ENCODE assay signal across 10 cellular contexts in the genomic region with DNA sequence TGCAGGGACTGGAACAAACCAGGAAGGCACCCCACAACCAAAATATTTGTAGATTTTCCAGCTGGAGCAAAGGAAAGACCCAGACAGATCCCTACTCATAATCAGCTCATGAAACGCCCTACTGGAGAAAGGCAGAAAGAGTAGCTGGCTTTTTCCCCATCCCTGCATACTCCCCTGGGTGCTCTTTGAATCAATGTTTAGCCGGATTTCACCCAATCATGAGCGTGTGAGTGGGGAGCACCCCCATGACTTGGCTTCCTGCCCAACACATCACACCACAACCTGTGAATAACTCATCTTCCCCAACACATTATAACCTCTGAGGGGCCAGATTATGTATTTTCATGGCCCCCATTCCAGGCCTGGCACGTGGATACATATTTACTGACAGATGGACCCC. TPM values are rescaled to one million over a fixed set of nuclear protein-coding genes. Genes with fewer than 3 reads are reported as not detected.
DNase-seq lines count a peak whose midpoint lies in the region; ATAC-seq and TF ChIP-seq lines count a peak whose summit lies in the region.
"Had no signal": no experiment of that assay in that cellular context is flagged by ENCODE, and none has a peak within 500 bp of the region (broad histone marks: within the 10 kb centered on the region; RNA-seq: fewer than 3 reads in every experiment).

No MANE protein-coding gene starts in this region.

- no peak overlapping the region for H3K4me2 ChIP-seq in neuronal stem cell (ENCODE audit: insufficient read depth, low read length, poor library complexity, severe bottlenecking)

- no peak overlapping the region for H2BK12ac ChIP-seq in neuronal stem cell (ENCODE audit: low read length)

- no peak overlapping the region for H2BK15ac ChIP-seq in neuronal stem cell (ENCODE audit: low read length)

- no peak overlapping the region for H3K14ac ChIP-seq in neuronal stem cell (ENCODE audit: low read length)

- H3K9ac ChIP-seq in neuronal stem cell (ENCODE audit: low read depth, low read length, poor library complexity) = no peak overlapping the region

- H3K27me3 Mint-ChIP-seq in activated T-helper 2 cell treated with anti-CD3 and anti-CD28 coated beads, Interferon-gamma antibody, Interleukin-2, Interleukin-4, amounts not matched to agents 10 μg/mL and 5 μg/mL and 100 μg/mL, durations not matched to agents 14 hours and 24 hours and 36 hours (ENCODE audit: low read depth) = peaks cover 32% of the 10 kb centered on the region

- TF ChIP-seq CTCF in dorsolateral prefrontal cortex (IDR thresholded peaks at IDR 0.05 in 54 of 56, conservative IDR thresholded peaks at IDR 0.05 in 2 of 56; ENCODE audit: low read depth in 1 of 56, partially characterized antibody in 56 of 56) = no peak

- H3K23ac ChIP-seq in neuronal stem cell (ENCODE audit: low read depth, low read length, poor library complexity) = no peak overlapping the region

- DNase-seq in Daoy (ENCODE audit: low read depth) (peak; percentile 12), NCI-H69 (lab: John Stamatoyannopoulos, UW) (peak; percentile 86), anterior cingulate cortex (lab: John Stamatoyannopoulos, UW) (no peak), neuronal stem cell (ENCODE audit: low spot score) (no peak), dorsolateral prefrontal cortex (no peak)
- no peak for DNase-seq in activated T-helper 2 cell treated with anti-CD3 and anti-CD28 coated beads, Interferon-gamma antibody, Interleukin-2, Interleukin-4, amounts not matched to agents 10 μg/mL and 5 μg/mL and 100 μg/mL, durations not matched to agents 14 hours and 24 hours and 36 hours (ENCODE audit: low spot score)
- peak; percentile 19 to 38 for DNase-seq in stimulated activated CD4-positive, alpha-beta T cell treated with anti-CD3 and anti-CD28 coated beads, Interleukin-1b, Interleukin-23, amount 100 ng/mL, for 1 hour (ENCODE audit: low read depth in 2 of 2)
- DNase-seq: NCI-H446 treated with DMSO at 0.1 percent for 48 hours had no signal

- H2BK5ac ChIP-seq in neuronal stem cell (ENCODE audit: low read length) = no peak overlapping the region

- H3K27ac Mint-ChIP-seq in activated T-helper 2 cell treated with anti-CD3 and anti-CD28 coated beads, Interferon-gamma antibody, Interleukin-2, Interleukin-4, amounts not matched to agents 10 μg/mL and 5 μg/mL and 100 μg/mL, durations not matched to agents 14 hours and 24 hours and 36 hours = peak overlapping the region; percentile 2

- H3K36me3 Mint-ChIP-seq in activated T-helper 2 cell treated with anti-CD3 and anti-CD28 coated beads, Interferon-gamma antibody, Interleukin-2, Interleukin-4, amounts not matched to agents 10 μg/mL and 5 μg/mL and 100 μg/mL, durations not matched to agents 14 hours and 24 hours and 36 hours (ENCODE audit: low read depth) = peaks cover 11% of the 10 kb centered on the region

- no peak overlapping the region for H4K91ac ChIP-seq in neuronal stem cell (ENCODE audit: low read depth, low read length, poor library complexity)

- H3K18ac ChIP-seq in neuronal stem cell (ENCODE audit: low read length) = no peak overlapping the region

- no peak overlapping the region for H2AK5ac ChIP-seq in neuronal stem cell (ENCODE audit: low read depth, low read length)

- H3K4me3 Mint-ChIP-seq in activated T-helper 2 cell treated with anti-CD3 and anti-CD28 coated beads, Interferon-gamma antibody, Interleukin-2, Interleukin-4, amounts not matched to agents 10 μg/mL and 5 μg/mL and 100 μg/mL, durations not matched to agents 14 hours and 24 hours and 36 hours (ENCODE audit: low read depth) = peak overlapping the region; percentile 87

- H4K8ac ChIP-seq in neuronal stem cell (ENCODE audit: low read depth, low read length) = no peak overlapping the region

- peaks cover 54% of the 10 kb centered on the region for H3K4me1 Mint-ChIP-seq in activated T-helper 2 cell treated with anti-CD3 and anti-CD28 coated beads, Interferon-gamma antibody, Interleukin-2, Interleukin-4, amounts not matched to agents 10 μg/mL and 5 μg/mL and 100 μg/mL, durations not matched to agents 14 hours and 24 hours and 36 hours (ENCODE audit: low read depth)

- H3K4me1 ChIP-seq in neuronal stem cell (ENCODE audit: control insufficient read depth in 2 of 2, insufficient read depth in 1 of 2, low read depth in 1 of 2, low read length in 2 of 2) = peaks cover 2 to 6% of the 10 kb centered on the region in 2 donors
- H3K4me1 ChIP-seq: breast epithelium had no signal

- no peak overlapping the region for H3K4ac ChIP-seq in neuronal stem cell (ENCODE audit: low read length)

- no peak overlapping the region for H2AFZ ChIP-seq in neuronal stem cell (ENCODE audit: low read length)

- intact Hi-C loops in activated T-helper 2 cell treated with anti-CD3 and anti-CD28 coated beads, Interferon-gamma antibody, Interleukin-2, Interleukin-4, amounts not matched to agents 10 μg/mL and 5 μg/mL and 100 μg/mL, durations not matched to agents 14 hours and 24 hours and 36 hours (cut with micrococcal nuclease) = loop anchor here (5.0 kb wide), 2 partner anchors 363 to 383 kb away; partner anchors contain the start of gene PSTPIP2
- intact Hi-C loops in dorsolateral prefrontal cortex (cut with DNase I) = no loop called here

- H3K27me3 ChIP-seq in neuronal stem cell (ENCODE audit: control insufficient read depth in 3 of 3, insufficient read depth in 3 of 3, low read depth in 1 of 3, low read length in 3 of 3) = no peaks in the 10 kb centered on the region
- H3K27me3 ChIP-seq in dorsolateral prefrontal cortex = no peaks in the 10 kb centered on the region
- H3K27me3 ChIP-seq: breast epithelium had no signal

- H3K79me1 ChIP-seq in neuronal stem cell (ENCODE audit: low read depth, low read length) = no peaks in the 10 kb centered on the region

- no peak for ATAC-seq in HG03520 (IDR thresholded peaks at IDR 0.05; ENCODE audit: unreplicated experiment)

- peaks cover 16% of the 10 kb centered on the region for H3K9me3 Mint-ChIP-seq in activated T-helper 2 cell treated with anti-CD3 and anti-CD28 coated beads, Interferon-gamma antibody, Interleukin-2, Interleukin-4, amounts not matched to agents 10 μg/mL and 5 μg/mL and 100 μg/mL, durations not matched to agents 14 hours and 24 hours and 36 hours

- H2BK120ac ChIP-seq in neuronal stem cell (ENCODE audit: low read depth, low read length) = no peak overlapping the region

- H3K9me3 ChIP-seq in neuronal stem cell (replicated peaks in 1 of 2; ENCODE audit: control insufficient read depth in 2 of 2, insufficient read depth in 1 of 2, low read depth in 1 of 2, low read length in 2 of 2) = no peaks in the 10 kb centered on the region
- H3K9me3 ChIP-seq: breast epithelium had no signal

- no peak overlapping the region for H3K27ac ChIP-seq in neuronal stem cell (replicated peaks; ENCODE audit: low read length)
- H3K27ac ChIP-seq in dorsolateral prefrontal cortex = no peak overlapping the region
- H3K27ac ChIP-seq: breast epithelium had no signal

- no peaks in the 10 kb centered on the region for H3K36me3 ChIP-seq in neuronal stem cell (replicated peaks in 1 of 2; ENCODE audit: control insufficient read depth in 2 of 2, insufficient read depth in 2 of 2, low read length in 2 of 2)
- H3K36me3 ChIP-seq: breast epithelium had no signal

- no peak overlapping the region for H3K4me3 ChIP-seq in neuronal stem cell (ENCODE audit: low read length in 2 of 2)
- no peak overlapping the region for H3K4me3 ChIP-seq in dorsolateral prefrontal cortex
- H3K4me3 ChIP-seq: breast epithelium had no signal

- no CpG with 5 or more reads among the region's 4 CpGs for WGBS in neuronal stem cell (ENCODE audit: extremely low coverage in 2 of 2, insufficient read length in 2 of 2, insufficient replicate concordance in 1 of 2), 2 donors

RNA-seq across cellular contexts. Expression of gene SLC14A1, which starts 35.1 kb away (rescaled TPM):
- 1.9 and 7.5 TPM in 2 replicates for total RNA-seq in Daoy (2014; rRNA removed; shearing (Covaris generic))
- total RNA-seq in activated T-helper 2 cell treated with anti-CD3 and anti-CD28 coated beads, Interferon-gamma antibody, Interleukin-2, Interleukin-4, amounts not matched to agents 10 μg/mL and 5 μg/mL and 100 μg/mL, durations not matched to agents 14 hours and 24 hours and 36 hours = 5.6 and 6.0 TPM in 2 replicates
- polyA plus RNA-seq in neuronal stem cell (2013, experiment 1 of 2) = not detected
- polyA plus RNA-seq in neuronal stem cell (2013, experiment 2 of 2) = not detected
- total RNA-seq in dorsolateral prefrontal cortex = 100 to 1,000 TPM in 48 of 120 experiments, 10 to 100 TPM in 71, 1 to 10 TPM in 1; 3.8 to 270 (median 89.5) TPM

Comparison
In these comparisons a context has a peak if more than half of its experiments do, and no peak if none do; other contexts are left out.
1. DNase-seq: peak in Daoy (single experiment), NCI-H69 (single experiment) and stimulated activated CD4-positive, alpha-beta T cell treated with anti-CD3 and anti-CD28 coated beads, Interleukin-1b, Interleukin-23, amount 100 ng/mL, for 1 hour (2 of 2); none in activated T-helper 2 cell treated with anti-CD3 and anti-CD28 coated beads, Interferon-gamma antibody, Interleukin-2, Interleukin-4, amounts not matched to agents 10 μg/mL and 5 μg/mL and 100 μg/mL, durations not matched to agents 14 hours and 24 hours and 36 hours (single experiment), anterior cingulate cortex (0 of 58), neuronal stem cell (single experiment) and dorsolateral prefrontal cortex (0 of 10).